In the genomic region with DNA sequence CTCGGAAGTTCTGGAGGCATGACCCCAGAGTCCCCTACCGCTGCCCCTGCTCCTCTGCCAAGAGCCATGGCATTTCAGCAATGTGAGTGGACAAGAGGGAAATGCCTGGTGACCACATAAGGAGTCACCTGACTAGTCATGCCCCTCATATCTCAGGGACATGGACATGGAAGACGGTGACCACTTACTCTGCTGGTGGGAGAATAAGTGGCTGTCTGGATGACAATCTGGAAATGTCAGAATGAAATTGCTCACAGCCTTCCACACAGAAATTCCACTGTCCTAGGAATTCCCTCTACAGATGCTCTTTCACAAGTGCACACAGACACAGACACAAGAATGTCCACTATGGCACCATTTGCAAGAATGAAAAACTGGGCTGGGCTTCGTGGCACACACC, we compare ENCODE assay signal across 1 cellular context.
TF ChIP-seq lines count a peak whose summit lies in the region.

No MANE protein-coding gene starts in this region.

TF ChIP-seq in SK-N-SH, 30 proteins besides CTCF, POLR2A, EP300 and RAD21 (continued from another document):
- TF ChIP-seq, protein P1, sequence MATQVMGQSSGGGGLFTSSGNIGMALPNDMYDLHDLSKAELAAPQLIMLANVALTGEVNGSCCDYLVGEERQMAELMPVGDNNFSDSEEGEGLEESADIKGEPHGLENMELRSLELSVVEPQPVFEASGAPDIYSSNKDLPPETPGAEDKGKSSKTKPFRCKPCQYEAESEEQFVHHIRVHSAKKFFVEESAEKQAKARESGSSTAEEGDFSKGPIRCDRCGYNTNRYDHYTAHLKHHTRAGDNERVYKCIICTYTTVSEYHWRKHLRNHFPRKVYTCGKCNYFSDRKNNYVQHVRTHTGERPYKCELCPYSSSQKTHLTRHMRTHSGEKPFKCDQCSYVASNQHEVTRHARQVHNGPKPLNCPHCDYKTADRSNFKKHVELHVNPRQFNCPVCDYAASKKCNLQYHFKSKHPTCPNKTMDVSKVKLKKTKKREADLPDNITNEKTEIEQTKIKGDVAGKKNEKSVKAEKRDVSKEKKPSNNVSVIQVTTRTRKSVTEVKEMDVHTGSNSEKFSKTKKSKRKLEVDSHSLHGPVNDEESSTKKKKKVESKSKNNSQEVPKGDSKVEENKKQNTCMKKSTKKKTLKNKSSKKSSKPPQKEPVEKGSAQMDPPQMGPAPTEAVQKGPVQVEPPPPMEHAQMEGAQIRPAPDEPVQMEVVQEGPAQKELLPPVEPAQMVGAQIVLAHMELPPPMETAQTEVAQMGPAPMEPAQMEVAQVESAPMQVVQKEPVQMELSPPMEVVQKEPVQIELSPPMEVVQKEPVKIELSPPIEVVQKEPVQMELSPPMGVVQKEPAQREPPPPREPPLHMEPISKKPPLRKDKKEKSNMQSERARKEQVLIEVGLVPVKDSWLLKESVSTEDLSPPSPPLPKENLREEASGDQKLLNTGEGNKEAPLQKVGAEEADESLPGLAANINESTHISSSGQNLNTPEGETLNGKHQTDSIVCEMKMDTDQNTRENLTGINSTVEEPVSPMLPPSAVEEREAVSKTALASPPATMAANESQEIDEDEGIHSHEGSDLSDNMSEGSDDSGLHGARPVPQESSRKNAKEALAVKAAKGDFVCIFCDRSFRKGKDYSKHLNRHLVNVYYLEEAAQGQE (IDR thresholded peaks at IDR 0.05; ENCODE audit: low read depth, low read length): no peak
